Comparison of ENCODE assay signal across 1 cellular context in the genomic region with DNA sequence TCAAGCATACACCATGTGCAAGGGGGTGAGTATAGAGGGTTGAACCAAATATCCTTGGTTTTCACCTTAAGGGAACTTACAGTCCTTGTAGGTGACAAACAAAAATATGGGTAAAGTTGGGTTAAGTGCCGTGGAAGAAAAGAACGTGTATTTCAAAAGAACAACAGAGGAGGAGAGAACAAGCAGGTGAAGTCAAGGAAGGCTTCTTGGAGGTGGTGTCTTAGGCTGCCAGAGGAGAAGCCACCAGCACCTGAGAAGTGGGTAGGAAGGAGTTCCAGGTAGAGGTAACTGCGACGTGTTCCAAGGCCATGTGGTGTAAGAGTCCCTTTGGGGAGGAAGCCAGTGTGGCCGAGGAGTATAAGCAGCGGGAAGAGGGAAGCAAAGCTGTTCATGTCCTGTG.
TF ChIP-seq lines count a peak whose summit lies in the region.

No MANE protein-coding gene starts in this region.

TF ChIP-seq in K562, 482 proteins besides CTCF, POLR2A, EP300 and RAD21:
- no peak for TF ChIP-seq HNRNPH1 (optimal IDR thresholded peaks at IDR 0.05; ENCODE audit: low read depth, low read length)
- TF ChIP-seq, protein P1, sequence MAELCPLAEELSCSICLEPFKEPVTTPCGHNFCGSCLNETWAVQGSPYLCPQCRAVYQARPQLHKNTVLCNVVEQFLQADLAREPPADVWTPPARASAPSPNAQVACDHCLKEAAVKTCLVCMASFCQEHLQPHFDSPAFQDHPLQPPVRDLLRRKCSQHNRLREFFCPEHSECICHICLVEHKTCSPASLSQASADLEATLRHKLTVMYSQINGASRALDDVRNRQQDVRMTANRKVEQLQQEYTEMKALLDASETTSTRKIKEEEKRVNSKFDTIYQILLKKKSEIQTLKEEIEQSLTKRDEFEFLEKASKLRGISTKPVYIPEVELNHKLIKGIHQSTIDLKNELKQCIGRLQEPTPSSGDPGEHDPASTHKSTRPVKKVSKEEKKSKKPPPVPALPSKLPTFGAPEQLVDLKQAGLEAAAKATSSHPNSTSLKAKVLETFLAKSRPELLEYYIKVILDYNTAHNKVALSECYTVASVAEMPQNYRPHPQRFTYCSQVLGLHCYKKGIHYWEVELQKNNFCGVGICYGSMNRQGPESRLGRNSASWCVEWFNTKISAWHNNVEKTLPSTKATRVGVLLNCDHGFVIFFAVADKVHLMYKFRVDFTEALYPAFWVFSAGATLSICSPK (IDR thresholded peaks at IDR 0.05; ENCODE audit: borderline replicate concordance) = no peak
- TF ChIP-seq, protein P2, sequence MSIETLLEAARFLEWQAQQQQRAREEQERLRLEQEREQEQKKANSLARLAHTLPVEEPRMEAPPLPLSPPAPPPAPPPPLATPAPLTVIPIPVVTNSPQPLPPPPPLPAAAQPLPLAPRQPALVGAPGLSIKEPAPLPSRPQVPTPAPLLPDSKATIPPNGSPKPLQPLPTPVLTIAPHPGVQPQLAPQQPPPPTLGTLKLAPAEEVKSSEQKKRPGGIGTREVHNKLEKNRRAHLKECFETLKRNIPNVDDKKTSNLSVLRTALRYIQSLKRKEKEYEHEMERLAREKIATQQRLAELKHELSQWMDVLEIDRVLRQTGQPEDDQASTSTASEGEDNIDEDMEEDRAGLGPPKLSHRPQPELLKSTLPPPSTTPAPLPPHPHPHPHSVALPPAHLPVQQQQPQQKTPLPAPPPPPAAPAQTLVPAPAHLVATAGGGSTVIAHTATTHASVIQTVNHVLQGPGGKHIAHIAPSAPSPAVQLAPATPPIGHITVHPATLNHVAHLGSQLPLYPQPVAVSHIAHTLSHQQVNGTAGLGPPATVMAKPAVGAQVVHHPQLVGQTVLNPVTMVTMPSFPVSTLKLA (conservative IDR thresholded peaks at IDR 0.05) = no peak
- TF ChIP-seq GATAD2B (IDR thresholded peaks at IDR 0.05; ENCODE audit: borderline replicate concordance) = no peak
- TF ChIP-seq MCM7 (IDR thresholded peaks at IDR 0.05) = no peak
- no peak for TF ChIP-seq TAF15 (IDR thresholded peaks at IDR 0.05; ENCODE audit: low read depth, low read length)
- no peak for TF ChIP-seq ZNF23 (CRISPR knock-in tag; IDR thresholded peaks at IDR 0.05)
- TF ChIP-seq ZFP36 (IDR thresholded peaks at IDR 0.05; ENCODE audit: low read depth, low read length, partially characterized antibody) = peak; percentile 96
- TF ChIP-seq ZNF785 (CRISPR knock-in tag; IDR thresholded peaks at IDR 0.05) = no peak
- TF ChIP-seq, protein P3, sequence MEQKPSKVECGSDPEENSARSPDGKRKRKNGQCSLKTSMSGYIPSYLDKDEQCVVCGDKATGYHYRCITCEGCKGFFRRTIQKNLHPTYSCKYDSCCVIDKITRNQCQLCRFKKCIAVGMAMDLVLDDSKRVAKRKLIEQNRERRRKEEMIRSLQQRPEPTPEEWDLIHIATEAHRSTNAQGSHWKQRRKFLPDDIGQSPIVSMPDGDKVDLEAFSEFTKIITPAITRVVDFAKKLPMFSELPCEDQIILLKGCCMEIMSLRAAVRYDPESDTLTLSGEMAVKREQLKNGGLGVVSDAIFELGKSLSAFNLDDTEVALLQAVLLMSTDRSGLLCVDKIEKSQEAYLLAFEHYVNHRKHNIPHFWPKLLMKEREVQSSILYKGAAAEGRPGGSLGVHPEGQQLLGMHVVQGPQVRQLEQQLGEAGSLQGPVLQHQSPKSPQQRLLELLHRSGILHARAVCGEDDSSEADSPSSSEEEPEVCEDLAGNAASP (IDR thresholded peaks at IDR 0.05) = no peak
- TF ChIP-seq RBM25 (IDR thresholded peaks at IDR 0.05; ENCODE audit: low read depth, low read length, severe bottlenecking) = peak; percentile 15
- peak; percentile 58 for TF ChIP-seq BCOR (IDR thresholded peaks at IDR 0.05)
- TF ChIP-seq EP400 (IDR thresholded peaks at IDR 0.05) = no peak
- 0 out of 2 replicates have a peak, but pooled peaks have one; percentile 16 for TF ChIP-seq ZNF436 (CRISPR knock-in tag; IDR thresholded peaks at IDR 0.05)
- peak; percentile 40; the same call in 1 of the 2 replicates for TF ChIP-seq SMARCA5 (IDR thresholded peaks at IDR 0.05)
- TF ChIP-seq CBX8 (IDR thresholded peaks at IDR 0.05; ENCODE audit: borderline replicate concordance, extremely low read depth, low read depth, low read length, poor library complexity, severe bottlenecking) = no peak
- no peak for TF ChIP-seq RNF2 (IDR thresholded peaks at IDR 0.05)
- no peak for TF ChIP-seq FOXK2 (conservative IDR thresholded peaks at IDR 0.05 in 1 of 2, IDR thresholded peaks at IDR 0.05 in 1 of 2; ENCODE audit: low read depth in 2 of 2)
- TF ChIP-seq KDM1A (IDR thresholded peaks at IDR 0.05) = 0 out of 4 replicates have a peak, but pooled peaks of 1 of the 2 experiments have one; percentile 8
